In genomic region chr11:102309621-102310541, GRCh38 we compare ENCODE assay signal across 15 cellular contexts. TPM values are rescaled to one million over a fixed set of nuclear protein-coding genes. Genes with fewer than 3 reads are reported as not detected.
DNase-seq lines count a peak whose midpoint lies in the region; ATAC-seq and TF ChIP-seq lines count a peak whose summit lies in the region.
"Had no signal": no experiment of that assay in that cellular context is flagged by ENCODE, and none has a peak within 500 bp of the region (broad histone marks: within the 10 kb centered on the region; RNA-seq: fewer than 3 reads in every experiment).

No MANE protein-coding gene starts in this region.

- no peak for ATAC-seq in activated T-cell treated with anti-CD3 and anti-CD28 coated beads, Interleukin-2, amount 50 U/mL, for 72 hours (replicated peaks in 1 of 2)
- ATAC-seq in GM21737 (IDR thresholded peaks at IDR 0.05; ENCODE audit: unreplicated experiment): no peak
- ATAC-seq: activated naive CD4-positive, alpha-beta T cell treated with anti-CD3 and anti-CD28 coated beads, Interleukin-2, amount 50 U/mL, for 72 hours; stimulated activated naive CD8-positive, alpha-beta T cell treated with anti-CD3 and anti-CD28 coated beads, Interleukin-15, Interleukin-2, amounts not matched to agents 100 U/mL and 50 U/mL, for 24 hours had no signal

- no peaks in the 10 kb centered on the region for H3K36me3 ChIP-seq in endodermal cell (ENCODE audit: control insufficient read depth, insufficient read depth, low read length)

- H3K9me3 Mint-ChIP-seq in endodermal cell: no peaks in the 10 kb centered on the region
- H3K9me3 Mint-ChIP-seq in activated T-cell treated with anti-CD3 and anti-CD28 coated beads, Interleukin-2, amount 50 U/mL, for 72 hours: peaks cover 0 to 2% of the 10 kb centered on the region in 2 donors

- H3K9ac ChIP-seq in endodermal cell (ENCODE audit: extremely low read depth, low read length, poor library complexity, severe bottlenecking): no peak overlapping the region

- H3K27me3 ChIP-seq in endodermal cell (ENCODE audit: control insufficient read depth, insufficient read depth, low read length, poor library complexity, severe bottlenecking): no peaks in the 10 kb centered on the region

- H3K27ac ChIP-seq in endodermal cell (ENCODE audit: low read depth, low read length): no peak overlapping the region
- H3K27ac ChIP-seq: HL-60 had no signal

- no peak overlapping the region for H3K4me3 ChIP-seq in endodermal cell (ENCODE audit: low read length)

- peak; percentile 37 for DNase-seq in stimulated activated CD4-positive, alpha-beta T cell treated with anti-CD3 and anti-CD28 coated beads, Interleukin-1b, Interleukin-23, amount 100 ng/mL, for 48 hours
- no peak for DNase-seq in stimulated activated CD4-positive, alpha-beta T cell treated with anti-CD3 and anti-CD28 coated beads, Interleukin-12 subunit alpha, Interleukin-12 subunit beta, amount 100 ng/mL, for 4 hours
- peak; percentile 40 for DNase-seq in NCI-H1048 (lab: John Stamatoyannopoulos, UW)
- peak; percentile 84 for DNase-seq in endodermal cell
- no peak for DNase-seq in activated T-cell treated with anti-CD3 and anti-CD28 coated beads, Interleukin-2, amount 50 U/mL, for 72 hours
- no peak for DNase-seq in SIG-M5 (lab: John Stamatoyannopoulos, UW)
- DNase-seq in activated naive CD4-positive, alpha-beta T cell (lab: John Stamatoyannopoulos, UW): no peak
- DNase-seq: GDM1; MV-4-11; NK-92 treated with Interleukin-12 subunit alpha and Interleukin-12 subunit beta, amount 100 ng/mL, for 24 hours; stimulated activated CD4-positive, alpha-beta T cell treated with anti-CD3 and anti-CD28 coated beads, Interleukin-4, amount 100 ng/mL, for 24 hours; stimulated activated naive CD8-positive, alpha-beta T cell treated with anti-CD3 and anti-CD28 coated beads, Interleukin-15, Interleukin-2, amounts not matched to agents 100 U/mL and 50 U/mL, for 24 hours had no signal

- no peak overlapping the region for H3K27ac Mint-ChIP-seq in endodermal cell
- H3K27ac Mint-ChIP-seq in activated T-cell treated with anti-CD3 and anti-CD28 coated beads, Interleukin-2, amount 50 U/mL, for 72 hours: no peak overlapping the region
- H3K27ac Mint-ChIP-seq: activated naive CD4-positive, alpha-beta T cell treated with anti-CD3 and anti-CD28 coated beads, Interleukin-2, amount 50 U/mL, for 72 hours had no signal

- H3K9me3 ChIP-seq in endodermal cell (ENCODE audit: control insufficient read depth, low read length): no peaks in the 10 kb centered on the region

- H3K36me3 Mint-ChIP-seq in endodermal cell (ENCODE audit: low read depth): no peaks in the 10 kb centered on the region
- peaks cover under 1 to 2% of the 10 kb centered on the region in 2 donors for H3K36me3 Mint-ChIP-seq in activated T-cell treated with anti-CD3 and anti-CD28 coated beads, Interleukin-2, amount 50 U/mL, for 72 hours (ENCODE audit: insufficient read depth in 2 of 2)

- peaks cover 15% of the 10 kb centered on the region for H3K4me1 Mint-ChIP-seq in endodermal cell
- peaks cover 74% of the 10 kb centered on the region for H3K4me1 Mint-ChIP-seq in activated T-cell treated with anti-CD3 and anti-CD28 coated beads, Interleukin-2, amount 50 U/mL, for 72 hours (ENCODE audit: low read depth)

- peak; percentile 78 for TF ChIP-seq CTCF in endodermal cell (conservative IDR thresholded peaks at IDR 0.05)

- 90 to 97% methylated on average over 19 to 25 of the region's 25 CpGs for WGBS in endodermal cell (ENCODE audit: insufficient coverage in 1 of 2, insufficient read length in 1 of 2), 2 experiments

- H3K27me3 Mint-ChIP-seq in endodermal cell (ENCODE audit: insufficient read depth): no peaks in the 10 kb centered on the region
- no peaks in the 10 kb centered on the region for H3K27me3 Mint-ChIP-seq in activated T-cell treated with anti-CD3 and anti-CD28 coated beads, Interleukin-2, amount 50 U/mL, for 72 hours (ENCODE audit: low read depth)

- H3K4me1 ChIP-seq in endodermal cell (ENCODE audit: control insufficient read depth, insufficient read depth, low read length): peaks cover 8% of the 10 kb centered on the region

- no peak overlapping the region for H3K4me3 Mint-ChIP-seq in endodermal cell
- H3K4me3 Mint-ChIP-seq in activated T-cell treated with anti-CD3 and anti-CD28 coated beads, Interleukin-2, amount 50 U/mL, for 72 hours: no peak overlapping the region

RNA-seq across cellular contexts. Expression of gene BIRC3, which starts 7.4 kb away (rescaled TPM):
- total RNA-seq in endodermal cell: under 1 TPM; 0.04 to 0.07 TPM
- 0.18 TPM for polyA plus RNA-seq in endodermal cell (2013, experiment 1 of 2)
- polyA plus RNA-seq in endodermal cell (2013, experiment 2 of 2): 0.41 TPM
- 100 to 1,000 TPM; 123 to 155 TPM for total RNA-seq in activated T-cell treated with anti-CD3 and anti-CD28 coated beads, Interleukin-2, amount 50 U/mL, for 72 hours

RNA-seq across cellular contexts. Expression of gene BIRC2, which starts 37.1 kb away (rescaled TPM):
- 10 to 100 TPM; 45.4 to 55.3 TPM for total RNA-seq in endodermal cell
- 50.3 TPM for polyA plus RNA-seq in endodermal cell (2013, experiment 1 of 2)
- 37.7 TPM for polyA plus RNA-seq in endodermal cell (2013, experiment 2 of 2)
- 10 to 100 TPM; 38.3 to 44.4 TPM for total RNA-seq in activated T-cell treated with anti-CD3 and anti-CD28 coated beads, Interleukin-2, amount 50 U/mL, for 72 hours

Comparison
In these comparisons a context has a peak if more than half of its experiments do, and no peak if none do; other contexts are left out.
1. DNase-seq: peak in stimulated activated CD4-positive, alpha-beta T cell treated with anti-CD3 and anti-CD28 coated beads, Interleukin-1b, Interleukin-23, amount 100 ng/mL, for 48 hours (single experiment), NCI-H1048 (single experiment) and endodermal cell (single experiment); none in stimulated activated CD4-positive, alpha-beta T cell treated with anti-CD3 and anti-CD28 coated beads, Interleukin-12 subunit alpha, Interleukin-12 subunit beta, amount 100 ng/mL, for 4 hours (single experiment), activated T-cell treated with anti-CD3 and anti-CD28 coated beads, Interleukin-2, amount 50 U/mL, for 72 hours (0 of 2), SIG-M5 (single experiment) and activated naive CD4-positive, alpha-beta T cell (0 of 4).
2. RNA of gene BIRC3, which starts 7.4 kb away (total RNA-seq): 123 to 155 TPM in activated T-cell treated with anti-CD3 and anti-CD28 coated beads, Interleukin-2, amount 50 U/mL, for 72 hours; 0.04 to 0.07 TPM in endodermal cell; every median in the first group is over 100 times any median in the second.